Comparison of ENCODE assay signal across 17 cellular contexts in genomic region chr9:23160952-23161469, GRCh38.
"Had no signal": no experiment of that assay in that cellular context is flagged by ENCODE, and none has a peak within 500 bp of the region (broad histone marks: within the 10 kb centered on the region; RNA-seq: fewer than 3 reads in every experiment).

No MANE protein-coding gene starts in this region.

- ATAC-seq: SK-N-SH treated with all-trans-retinoic acid at 6 μM for 48 hours had no signal

- DNase-seq: KBM-7, NCI-H1092, NCI-H1105 treated with DMSO at 0.1 percent for 48 hours, NCI-H1417 treated with DMSO at 0.1 percent for 48 hours, NCI-H146, NCI-H1694 treated with DMSO at 0.1 percent for 48 hours, NCI-H1930, NCI-H2081, NCI-H2107, NCI-H2227 treated with DMSO at 0.1 percent for 48 hours, NCI-H524 treated with DMSO at 0.1 percent for 48 hours, NCI-H69, NCI-H774, RPMI8226, SHP77 treated with DMSO at 0.1 percent for 48 hours, SJCRH30 had no signal
